18 cellular contexts compared by ENCODE assay signal in the genomic region with DNA sequence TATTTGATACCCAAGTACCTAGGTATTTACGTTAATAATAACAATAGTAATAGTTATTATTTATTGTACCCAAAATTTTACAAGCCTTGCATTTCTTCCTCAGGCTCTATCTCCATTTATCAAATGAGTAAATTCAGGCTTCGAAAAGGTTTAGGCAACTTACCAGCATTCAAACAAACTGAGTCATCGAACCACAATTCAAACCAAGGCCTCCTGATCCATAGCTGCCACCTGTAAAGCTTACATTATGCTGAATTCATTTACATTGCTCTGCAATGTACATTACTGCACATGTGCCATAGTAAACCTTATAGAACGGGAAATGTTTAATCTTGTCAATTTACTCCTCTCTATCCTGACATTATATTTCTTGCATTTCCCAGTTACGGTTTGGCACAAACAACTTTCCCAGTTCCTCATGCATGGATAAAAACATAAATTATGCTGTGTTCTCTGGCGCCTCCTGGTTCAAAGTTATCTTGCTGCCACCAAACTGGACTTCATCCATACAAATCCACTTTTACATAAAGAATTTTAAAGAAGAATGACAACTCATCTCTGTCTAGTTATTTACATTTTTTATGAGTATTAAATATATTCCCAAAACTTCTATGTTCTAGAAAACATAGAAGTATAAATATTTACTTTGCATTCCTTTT.
DNase-seq lines count a peak whose midpoint lies in the region; ATAC-seq and TF ChIP-seq lines count a peak whose summit lies in the region.
"Had no signal": no experiment of that assay in that cellular context is flagged by ENCODE, and none has a peak within 500 bp of the region (broad histone marks: within the 10 kb centered on the region; RNA-seq: fewer than 3 reads in every experiment).

No MANE protein-coding gene starts in this region.

- peaks cover 19% of the 10 kb centered on the region for H3K4me1 Mint-ChIP-seq in HFFc6 (ENCODE audit: low read depth)
- H3K4me1 Mint-ChIP-seq in nephron progenitor cell = peaks cover 7% of the 10 kb centered on the region
- H3K4me1 Mint-ChIP-seq: CD4-positive, CD25-positive, alpha-beta regulatory T cell had no signal

- H3K27me3 ChIP-seq in RWPE2 (ENCODE audit: insufficient read depth, poor library complexity, severe bottlenecking) (no peaks in the 10 kb centered on the region), foreskin keratinocyte (no peaks in the 10 kb centered on the region)
- H3K27me3 ChIP-seq: gastrocnemius medialis had no signal

- H3K36me3 Mint-ChIP-seq in HFFc6 (ENCODE audit: low read depth) (no peaks in the 10 kb centered on the region), nephron progenitor cell (ENCODE audit: low read depth) (no peaks in the 10 kb centered on the region)
- H3K36me3 Mint-ChIP-seq: CD4-positive, CD25-positive, alpha-beta regulatory T cell had no signal

- no peak for DNase-seq in AG09309 (ENCODE audit: low read depth)
- no peak for DNase-seq in HFFc6
- DNase-seq in RWPE2 (ENCODE audit: low spot score) = no peak
- peak; percentile 61 to 81 for DNase-seq in foreskin keratinocyte
- DNase-seq in activated CD4-positive, CD25-positive, alpha-beta regulatory T cell treated with anti-CD3 and anti-CD28 coated beads, Interleukin-2, amount 50 U/mL, for 72 hours = no peak
- DNase-seq in nephron progenitor cell = no peak
- DNase-seq: activated CD4-positive, alpha-beta T cell treated with anti-CD3 and anti-CD28 coated beads for 4 hours; activated T-cell treated with anti-CD3 and anti-CD28 coated beads, Interleukin-2, amount 50 U/mL, for 48 hours; amniotic stem cell; CD4-positive, CD25-positive, alpha-beta regulatory T cell; gastrocnemius medialis; kidney; NCI-H2107 had no signal

- H3K9me3 Mint-ChIP-seq in HFFc6 (no peaks in the 10 kb centered on the region), nephron progenitor cell (no peaks in the 10 kb centered on the region)
- H3K9me3 Mint-ChIP-seq: T-helper 1 cell treated with Interleukin-12 subunit alpha and Interleukin-12 subunit beta and Interleukin-4 antibody, amounts not matched to agents 30 μg/mL and 1 μg/mL, for 36 hours had no signal

- no peaks in the 10 kb centered on the region for H3K9me3 ChIP-seq in RWPE2 (ENCODE audit: severe bottlenecking)
- H3K9me3 ChIP-seq: gastrocnemius medialis had no signal

- H3K36me3 ChIP-seq in RWPE2 (ENCODE audit: low read depth) = no peaks in the 10 kb centered on the region
- H3K36me3 ChIP-seq: gastrocnemius medialis had no signal

- H3K4me3 Mint-ChIP-seq in HFFc6 = no peak overlapping the region
- no peak overlapping the region for H3K4me3 Mint-ChIP-seq in nephron progenitor cell
- H3K4me3 Mint-ChIP-seq: CD4-positive, CD25-positive, alpha-beta regulatory T cell; stimulated activated naive CD8-positive, alpha-beta T cell treated with anti-CD3 and anti-CD28 coated beads, Interleukin-15, Interleukin-2, amounts not matched to agents 100 ng/mL and 50 ng/mL, for 24 hours; T-helper 1 cell treated with Interleukin-12 subunit alpha and Interleukin-12 subunit beta and Interleukin-4 antibody, amounts not matched to agents 30 μg/mL and 1 μg/mL, for 36 hours had no signal

- H3K4me1 ChIP-seq in RWPE2 (ENCODE audit: insufficient read depth, poor library complexity, severe bottlenecking) (peaks cover 12% of the 10 kb centered on the region), foreskin keratinocyte (peaks cover 11% of the 10 kb centered on the region)
- H3K4me1 ChIP-seq: gastrocnemius medialis had no signal

- H3K27ac ChIP-seq in RWPE2 (ENCODE audit: poor library complexity, severe bottlenecking) (peak overlapping the region; percentile 8), foreskin keratinocyte (no peak overlapping the region)
- H3K27ac ChIP-seq: gastrocnemius medialis had no signal

- no peak overlapping the region for H3K4me3 ChIP-seq in AG09309 (ENCODE audit: control insufficient read depth, low read depth, low read length)
- no peak overlapping the region for H3K4me3 ChIP-seq in RWPE2 (ENCODE audit: severe bottlenecking)
- H3K4me3 ChIP-seq: gastrocnemius medialis, K562 had no signal

- H3K27ac Mint-ChIP-seq in HFFc6 (no peak overlapping the region), nephron progenitor cell (no peak overlapping the region)
- H3K27ac Mint-ChIP-seq: CD4-positive, CD25-positive, alpha-beta regulatory T cell; stimulated activated naive CD8-positive, alpha-beta T cell treated with anti-CD3 and anti-CD28 coated beads, Interleukin-15, Interleukin-2, amounts not matched to agents 100 ng/mL and 50 ng/mL, for 24 hours; T-helper 1 cell treated with Interleukin-12 subunit alpha and Interleukin-12 subunit beta and Interleukin-4 antibody, amounts not matched to agents 30 μg/mL and 1 μg/mL, for 36 hours had no signal

- peak; percentile 9 for TF ChIP-seq CTCF in AG09309 (IDR thresholded peaks at IDR 0.05; ENCODE audit: control insufficient read depth, insufficient read depth, low read depth, low read length, missing control alignments)
- TF ChIP-seq CTCF in HFFc6 (IDR thresholded peaks at IDR 0.05) = peak; percentile 40; the same call in 1 of the 2 replicates
- peak; percentile 37 for TF ChIP-seq CTCF in RWPE2 (IDR thresholded peaks at IDR 0.05; ENCODE audit: poor library complexity, severe bottlenecking)
- peak; percentile 53 for TF ChIP-seq CTCF in foreskin keratinocyte (conservative IDR thresholded peaks at IDR 0.05)
- no peak for TF ChIP-seq CTCF in nephron progenitor cell (IDR thresholded peaks at IDR 0.05)

- ATAC-seq in RWPE2 (ENCODE audit: low read depth) = peak; percentile 95
- peak; percentile 87 for ATAC-seq in foreskin keratinocyte
- no peak for ATAC-seq in HG02981 (IDR thresholded peaks at IDR 0.05; ENCODE audit: unreplicated experiment)
- ATAC-seq in GM18861 (IDR thresholded peaks at IDR 0.05; ENCODE audit: unreplicated experiment) = no peak
- ATAC-seq: gastrocnemius medialis, K562 had no signal

- H3K27me3 Mint-ChIP-seq in HFFc6 (ENCODE audit: insufficient read depth) (peaks cover 11% of the 10 kb centered on the region), nephron progenitor cell (ENCODE audit: low read depth, poor library complexity) (peaks cover 3% of the 10 kb centered on the region)
- H3K27me3 Mint-ChIP-seq: CD4-positive, CD25-positive, alpha-beta regulatory T cell; stimulated activated naive CD8-positive, alpha-beta T cell treated with anti-CD3 and anti-CD28 coated beads, Interleukin-15, Interleukin-2, amounts not matched to agents 100 ng/mL and 50 ng/mL, for 24 hours had no signal

Comparison
In these comparisons a context has a peak if more than half of its experiments do, and no peak if none do; other contexts are left out.
1. DNase-seq: peak in foreskin keratinocyte (2 of 2); none in AG09309 (single experiment), HFFc6 (single experiment), RWPE2 (single experiment), activated CD4-positive, CD25-positive, alpha-beta regulatory T cell treated with anti-CD3 and anti-CD28 coated beads, Interleukin-2, amount 50 U/mL, for 72 hours (single experiment) and nephron progenitor cell (single experiment).
2. ATAC-seq: peak in RWPE2 (single experiment) and foreskin keratinocyte (single experiment); none in HG02981 (single experiment) and GM18861 (single experiment).